Comparison of ENCODE assay signal across 8 cellular contexts in genomic region chr14:75051556-75051899, GRCh38. TPM values are rescaled to one million over a fixed set of nuclear protein-coding genes. Genes with fewer than 3 reads are reported as not detected.
DNase-seq lines count a peak whose midpoint lies in the region; ATAC-seq and TF ChIP-seq lines count a peak whose summit lies in the region.

No MANE protein-coding gene starts in this region.

- H3K27me3 ChIP-seq in CD4-positive, alpha-beta T cell (ENCODE audit: control insufficient read depth, insufficient read depth, low read length) = no peaks in the 10 kb centered on the region
- H3K27me3 ChIP-seq in NT2/D1 (ENCODE audit: insufficient read depth, insufficient read length) = no peaks in the 10 kb centered on the region
- no peaks in the 10 kb centered on the region for H3K27me3 ChIP-seq in osteoblast (ENCODE audit: insufficient read depth, low read length)

- peak overlapping the region; percentile 81 for H3K4me2 ChIP-seq in osteoblast (ENCODE audit: insufficient read depth, low read length)

- peak overlapping the region; percentile 64 for H3K4me3 ChIP-seq in NT2/D1 (ENCODE audit: insufficient read length, low read depth)
- H3K4me3 ChIP-seq in osteoblast (ENCODE audit: insufficient read depth, low read length) = peak overlapping the region; percentile 77

- H3K27ac ChIP-seq in CD4-positive, alpha-beta T cell (ENCODE audit: low read depth, low read length) = no peak overlapping the region
- H3K27ac ChIP-seq in osteoblast (ENCODE audit: low read depth, low read length) = peak overlapping the region; percentile 71

- no peaks in the 10 kb centered on the region for H3K27me3 Mint-ChIP-seq in CD4-positive, alpha-beta T cell
- H3K27me3 Mint-ChIP-seq in effector memory CD8-positive, alpha-beta T cell = no peaks in the 10 kb centered on the region

- POLR2A ChIA-PET in CD4-positive, alpha-beta T cell (lab: Charles Lee) = interaction anchor here (0.6 to 4.1 kb wide), 6 partner anchors 12 to 283 kb away, joined by 3 to 22 read pairs (median 4); partner anchors contain the start of genes ACYP1 and ZC2HC1C

- H3K9ac ChIP-seq in NT2/D1 (ENCODE audit: insufficient read length, low read depth) = no peak overlapping the region

- H2AFZ ChIP-seq in osteoblast (ENCODE audit: low read length) = peak overlapping the region; percentile 80

- intact Hi-C loops in CD4-positive, alpha-beta T cell (cut with DNase I, micrococcal nuclease) = no loop called here

- no peak for TF ChIP-seq CTCF in CD4-positive, alpha-beta T cell (IDR thresholded peaks at IDR 0.05)
- TF ChIP-seq CTCF in osteoblast (IDR thresholded peaks at IDR 0.05; ENCODE audit: extremely low read depth, low read depth, low read length) = no peak

- H4K20me1 ChIP-seq in osteoblast (ENCODE audit: insufficient read depth, low read length) = no peaks in the 10 kb centered on the region

- H3K36me3 Mint-ChIP-seq in CD4-positive, alpha-beta T cell (ENCODE audit: low read depth) = peaks cover 47% of the 10 kb centered on the region
- H3K36me3 Mint-ChIP-seq in effector memory CD8-positive, alpha-beta T cell (ENCODE audit: insufficient read depth) = peaks cover 24% of the 10 kb centered on the region

- CTCF ChIA-PET in CD4-positive, alpha-beta T cell (lab: Charles Lee) = interaction anchor here (1.6 kb wide), 1 partner anchor 12 kb away, joined by 7 read pairs; the partner anchor contains the start of gene ACYP1

- H3K4me3 Mint-ChIP-seq in CD4-positive, alpha-beta T cell = peak overlapping the region; percentile 96
- peak overlapping the region; percentile 90 to 93 for H3K4me3 Mint-ChIP-seq in effector memory CD8-positive, alpha-beta T cell

- H3K36me3 ChIP-seq in NT2/D1 (ENCODE audit: insufficient read depth, insufficient read length, low read length) = peaks cover 16% of the 10 kb centered on the region
- no peaks in the 10 kb centered on the region for H3K36me3 ChIP-seq in osteoblast (ENCODE audit: insufficient read depth, low read length)

- peak overlapping the region; percentile 84 for H3K27ac Mint-ChIP-seq in CD4-positive, alpha-beta T cell
- peak overlapping the region; percentile 96 for H3K27ac Mint-ChIP-seq in effector memory CD8-positive, alpha-beta T cell

- no peaks in the 10 kb centered on the region for H3K9me3 ChIP-seq in CD4-positive, alpha-beta T cell (ENCODE audit: control insufficient read depth, low read length)
- H3K9me3 ChIP-seq in NT2/D1 (ENCODE audit: insufficient read depth, low read length) = no peaks in the 10 kb centered on the region
- no peaks in the 10 kb centered on the region for H3K9me3 ChIP-seq in osteoblast (ENCODE audit: low read depth, low read length)

- DNase-seq in CD4-positive, alpha-beta T cell = no peak
- DNase-seq in NT2/D1 (ENCODE audit: low read depth, low spot score) = no peak
- DNase-seq in effector memory CD8-positive, alpha-beta T cell = no peak
- no peak for DNase-seq in osteoblast (ENCODE audit: insufficient read length, low spot score, missing footprints)
- DNase-seq in DMS114 treated with DMSO at 0.1 percent for 48 hours (lab: John Stamatoyannopoulos, UW; ENCODE audit: unreplicated experiment) = no peak
- no peak for DNase-seq in AG08395 (ENCODE audit: low spot score)

- H3K9me3 Mint-ChIP-seq in CD4-positive, alpha-beta T cell = no peaks in the 10 kb centered on the region
- H3K9me3 Mint-ChIP-seq in effector memory CD8-positive, alpha-beta T cell = no peaks in the 10 kb centered on the region

- peaks cover 54% of the 10 kb centered on the region for H3K4me1 Mint-ChIP-seq in CD4-positive, alpha-beta T cell (ENCODE audit: low read depth)
- H3K4me1 Mint-ChIP-seq in effector memory CD8-positive, alpha-beta T cell (ENCODE audit: low read depth in 2 of 2) = peaks cover 18 to 23% of the 10 kb centered on the region in 2 donors

- no peaks in the 10 kb centered on the region for H3K4me1 ChIP-seq in NT2/D1 (ENCODE audit: insufficient read depth, insufficient read length)
- peaks cover 27% of the 10 kb centered on the region for H3K4me1 ChIP-seq in osteoblast (ENCODE audit: insufficient read depth, low read length)

- ATAC-seq in CD4-positive, alpha-beta T cell (ENCODE audit: poor library complexity) = no peak
- no peak for ATAC-seq in effector memory CD8-positive, alpha-beta T cell (replicated peaks)
- ATAC-seq in GM21786 (IDR thresholded peaks at IDR 0.05; ENCODE audit: unreplicated experiment) = no peak
- no peak for ATAC-seq in HG02759 (IDR thresholded peaks at IDR 0.05; ENCODE audit: unreplicated experiment)

- H3K79me2 ChIP-seq in osteoblast (ENCODE audit: insufficient read depth, low read length) = peaks cover 5% of the 10 kb centered on the region

RNA-seq across cellular contexts. Expression of gene MLH3, which starts 0.3 kb away (rescaled TPM):
- 10 to 100 TPM; 13.2 to 14.4 TPM for total RNA-seq in CD4-positive, alpha-beta T cell
- 36.8 and 40.5 TPM in 2 replicates for total RNA-seq in osteoblast

RNA-seq across cellular contexts. Expression of gene ACYP1, which starts 12.3 kb away (rescaled TPM):
- 1 to 10 TPM; 7.9 to 9.4 TPM for total RNA-seq in CD4-positive, alpha-beta T cell
- total RNA-seq in osteoblast = 4.7 and 6.5 TPM in 2 replicates

RNA-seq across cellular contexts. Expression of gene ZC2HC1C, which starts 17.9 kb away (rescaled TPM):
- under 1 TPM; 0.22 to 0.30 TPM for total RNA-seq in CD4-positive, alpha-beta T cell
- 1.1 and 1.2 TPM in 2 replicates for total RNA-seq in osteoblast

RNA-seq across cellular contexts. Expression of gene EIF2B2, which starts 48.8 kb away (rescaled TPM):
- 10 to 100 TPM; 21.0 to 24.2 TPM for total RNA-seq in CD4-positive, alpha-beta T cell
- total RNA-seq in osteoblast = 30.4 and 39.4 TPM in 2 replicates
